20 cellular contexts compared by ENCODE assay signal in the genomic region with DNA sequence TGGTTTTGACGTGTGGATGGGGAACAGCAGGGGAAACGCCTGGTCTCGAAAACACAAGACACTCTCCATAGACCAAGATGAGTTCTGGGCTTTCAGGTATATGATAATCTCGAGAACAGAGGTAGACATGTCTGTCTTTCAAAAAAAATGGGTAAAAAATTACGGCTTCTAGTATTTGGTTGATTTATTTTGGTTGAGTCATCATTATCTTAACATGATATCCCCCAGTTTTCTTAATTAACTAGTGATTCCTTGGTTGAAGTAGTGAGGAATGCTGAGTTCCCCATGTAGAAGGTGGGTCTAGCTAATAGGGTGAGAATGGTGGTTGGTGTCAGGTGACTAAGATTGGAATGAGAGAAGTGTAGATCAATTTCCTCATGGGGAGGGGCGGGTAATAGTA. TPM values are rescaled to one million over a fixed set of nuclear protein-coding genes. Genes with fewer than 3 reads are reported as not detected.
A peak's percentile ranks its signal among the peaks of the same experiment; 100 is the strongest.
DNase-seq lines count a peak whose midpoint lies in the region; ATAC-seq and TF ChIP-seq lines count a peak whose summit lies in the region.
"Had no signal": no experiment of that assay in that cellular context is flagged by ENCODE, and none has a peak within 500 bp of the region (broad histone marks: within the 10 kb centered on the region; RNA-seq: fewer than 3 reads in every experiment).

No MANE protein-coding gene starts in this region.

- no peaks in the 10 kb centered on the region for H3K9me3 Mint-ChIP-seq in activated T-cell treated with anti-CD3 and anti-CD28 coated beads, Interleukin-2, amount 50 U/mL, for 72 hours
- H3K9me3 Mint-ChIP-seq in activated T-cell treated with anti-CD3 and anti-CD28 coated beads, Interleukin-2, amount 50 U/mL, for 24 hours: no peaks in the 10 kb centered on the region
- H3K9me3 Mint-ChIP-seq: CD8-positive, alpha-beta T cell; H9 had no signal

- peaks cover 2% of the 10 kb centered on the region for H3K9me3 ChIP-seq in WERI-Rb-1 (ENCODE audit: severe bottlenecking)
- H3K9me3 ChIP-seq: BLaER1 had no signal

- H4K5ac ChIP-seq in mesendoderm (ENCODE audit: low read length): no peak overlapping the region

- H3K9ac ChIP-seq in mesendoderm (ENCODE audit: low read length): no peak overlapping the region
- H3K9ac ChIP-seq: BLaER1 had no signal

- H3K79me1 ChIP-seq in mesendoderm (ENCODE audit: low read length): no peaks in the 10 kb centered on the region

- DNase-seq in activated T-cell treated with anti-CD3 and anti-CD28 coated beads, Interleukin-2, amount 50 U/mL, for 72 hours: no peak
- no peak for DNase-seq in activated T-cell treated with anti-CD3 and anti-CD28 coated beads, Interleukin-2, amount 50 U/mL, for 24 hours
- no peak for DNase-seq in WERI-Rb-1
- peak; percentile 69 for DNase-seq in mesendoderm
- DNase-seq in NCI-H446 (lab: John Stamatoyannopoulos, UW): no peak
- no peak for DNase-seq in stimulated activated CD4-positive, alpha-beta T cell treated with anti-CD3 and anti-CD28 coated beads, Interleukin-4, amount 100 ng/mL, for 4 hours
- DNase-seq: Calu3; CD8-positive, alpha-beta T cell; DMS79 treated with DMSO at 0.1 percent for 48 hours; GF-D8; H9; KBM-7 had no signal

- no peak overlapping the region for H3K18ac ChIP-seq in mesendoderm (ENCODE audit: low read length)

- no peak overlapping the region for H3K4me3 Mint-ChIP-seq in activated T-cell treated with anti-CD3 and anti-CD28 coated beads, Interleukin-2, amount 50 U/mL, for 72 hours
- H3K4me3 Mint-ChIP-seq in activated T-cell treated with anti-CD3 and anti-CD28 coated beads, Interleukin-2, amount 50 U/mL, for 24 hours: no peak overlapping the region
- H3K4me3 Mint-ChIP-seq: CD14-positive monocyte; CD8-positive, alpha-beta T cell; H9 had no signal

- no peak overlapping the region for H2AK5ac ChIP-seq in mesendoderm (ENCODE audit: low read length)

- H3K27ac ChIP-seq in WERI-Rb-1 (peak overlapping the region; percentile 54), mesendoderm (ENCODE audit: low read depth, low read length) (no peak overlapping the region)
- H3K27ac ChIP-seq: 22Rv1, BLaER1 had no signal

- no peaks in the 10 kb centered on the region for H3K36me3 ChIP-seq in WERI-Rb-1
- no peaks in the 10 kb centered on the region for H3K36me3 ChIP-seq in mesendoderm (ENCODE audit: control insufficient read depth, insufficient read depth, low read length)
- H3K36me3 ChIP-seq: BLaER1 had no signal

- H3K36me3 Mint-ChIP-seq in activated T-cell treated with anti-CD3 and anti-CD28 coated beads, Interleukin-2, amount 50 U/mL, for 72 hours (ENCODE audit: insufficient read depth in 2 of 2): no peaks in the 10 kb centered on the region
- no peaks in the 10 kb centered on the region for H3K36me3 Mint-ChIP-seq in activated T-cell treated with anti-CD3 and anti-CD28 coated beads, Interleukin-2, amount 50 U/mL, for 24 hours (ENCODE audit: low read depth)
- H3K36me3 Mint-ChIP-seq: CD14-positive monocyte; CD8-positive, alpha-beta T cell had no signal

- no peak for ATAC-seq in activated T-cell treated with anti-CD3 and anti-CD28 coated beads, Interleukin-2, amount 50 U/mL, for 72 hours (replicated peaks in 1 of 2)
- no peak for ATAC-seq in HG03108 (IDR thresholded peaks at IDR 0.05; ENCODE audit: unreplicated experiment)
- ATAC-seq: CD8-positive, alpha-beta T cell had no signal

- peaks cover 5% of the 10 kb centered on the region for H3K27me3 Mint-ChIP-seq in activated T-cell treated with anti-CD3 and anti-CD28 coated beads, Interleukin-2, amount 50 U/mL, for 72 hours (ENCODE audit: low read depth)
- no peaks in the 10 kb centered on the region for H3K27me3 Mint-ChIP-seq in activated T-cell treated with anti-CD3 and anti-CD28 coated beads, Interleukin-2, amount 50 U/mL, for 24 hours

- no peak for TF ChIP-seq CTCF in WERI-Rb-1 (IDR thresholded peaks at IDR 0.05; ENCODE audit: low read depth, low read length)

- no peak overlapping the region for H3K4me3 ChIP-seq in WERI-Rb-1 (ENCODE audit: low read depth, low read length)
- no peak overlapping the region for H3K4me3 ChIP-seq in mesendoderm (ENCODE audit: low read length)
- H3K4me3 ChIP-seq: BLaER1 had no signal

- no peak overlapping the region for H2BK15ac ChIP-seq in mesendoderm (replicated peaks; ENCODE audit: low read depth)

- H3K27me3 ChIP-seq in WERI-Rb-1 (ENCODE audit: insufficient read depth, low read depth, severe bottlenecking) (no peaks in the 10 kb centered on the region), mesendoderm (ENCODE audit: insufficient read depth, low read length, poor library complexity) (no peaks in the 10 kb centered on the region)
- H3K27me3 ChIP-seq: BLaER1 had no signal

- H4K8ac ChIP-seq in mesendoderm (ENCODE audit: low read depth, low read length): no peak overlapping the region

- H2BK120ac ChIP-seq in mesendoderm (ENCODE audit: low read depth, low read length): no peak overlapping the region

- H3K4me1 Mint-ChIP-seq in activated T-cell treated with anti-CD3 and anti-CD28 coated beads, Interleukin-2, amount 50 U/mL, for 72 hours (ENCODE audit: low read depth): peaks cover 30% of the 10 kb centered on the region
- H3K4me1 Mint-ChIP-seq in activated T-cell treated with anti-CD3 and anti-CD28 coated beads, Interleukin-2, amount 50 U/mL, for 24 hours (ENCODE audit: low read depth): peaks cover 24% of the 10 kb centered on the region

- H3K23ac ChIP-seq in mesendoderm (ENCODE audit: low read length): no peak overlapping the region

- H3K4me1 ChIP-seq in mesendoderm (ENCODE audit: control insufficient read depth, low read depth, low read length): peaks cover 2% of the 10 kb centered on the region
- H3K4me1 ChIP-seq: BLaER1 had no signal

- no peak overlapping the region for H2BK5ac ChIP-seq in mesendoderm (ENCODE audit: low read length)

- no CpG with 5 or more reads among the region's 6 CpGs for WGBS in mesendoderm (ENCODE audit: extremely low coverage, insufficient coverage, low lambda C conversion rate)

- H3K79me2 ChIP-seq in mesendoderm (ENCODE audit: control insufficient read depth, insufficient read depth, low read length): no peaks in the 10 kb centered on the region

- no peak overlapping the region for H3K4ac ChIP-seq in mesendoderm (ENCODE audit: low read depth, low read length)

- peak overlapping the region; percentile 6 for H3K27ac Mint-ChIP-seq in activated T-cell treated with anti-CD3 and anti-CD28 coated beads, Interleukin-2, amount 50 U/mL, for 72 hours
- no peak overlapping the region for H3K27ac Mint-ChIP-seq in activated T-cell treated with anti-CD3 and anti-CD28 coated beads, Interleukin-2, amount 50 U/mL, for 24 hours
- H3K27ac Mint-ChIP-seq: CD8-positive, alpha-beta T cell; H9 had no signal

- H3K56ac ChIP-seq in mesendoderm (ENCODE audit: low read length): no peak overlapping the region

- no peak overlapping the region for H3K4me2 ChIP-seq in mesendoderm (ENCODE audit: low read length)
- H3K4me2 ChIP-seq: BLaER1 had no signal

RNA-seq across cellular contexts. Expression of a gene that starts 10.7 kb away (rescaled TPM):
- not detected for total RNA-seq in activated T-cell treated with anti-CD3 and anti-CD28 coated beads, Interleukin-2, amount 50 U/mL, for 72 hours
- polyA plus RNA-seq in mesendoderm (2013, experiment 1 of 2): not detected
- polyA plus RNA-seq in mesendoderm (2013, experiment 2 of 2): 0.08 TPM
- total RNA-seq: A673; Calu3; CD8-positive, alpha-beta T cell; H1; H9; HT-29 had no signal
- polyA plus RNA-seq: AG04450, CD14-positive monocyte, H1 had no signal

RNA-seq across cellular contexts. Expression of a gene that starts 38.4 kb away (rescaled TPM):
- total RNA-seq in activated T-cell treated with anti-CD3 and anti-CD28 coated beads, Interleukin-2, amount 50 U/mL, for 72 hours: under 1 TPM; 0.24 to 0.65 TPM
- polyA plus RNA-seq in mesendoderm (2013, experiment 1 of 2): not detected
- not detected for polyA plus RNA-seq in mesendoderm (2013, experiment 2 of 2)
- total RNA-seq: A673; CD8-positive, alpha-beta T cell; H1; H9 had no signal
- polyA plus RNA-seq: AG04450 had no signal

RNA-seq across cellular contexts. Expression of a gene that starts 53.4 kb away (rescaled TPM):
- not detected for total RNA-seq in activated T-cell treated with anti-CD3 and anti-CD28 coated beads, Interleukin-2, amount 50 U/mL, for 72 hours
- not detected for polyA plus RNA-seq in mesendoderm (2013, experiment 1 of 2)
- polyA plus RNA-seq in mesendoderm (2013, experiment 2 of 2): not detected
- total RNA-seq: A673; Calu3; CD8-positive, alpha-beta T cell; H1; H9; HT-29 had no signal
- polyA plus RNA-seq: AG04450, H1 had no signal
